19 cellular contexts compared by ENCODE assay signal in genomic region chr6:137739544-137739943, GRCh38.
"Had no signal": no experiment of that assay in that cellular context is flagged by ENCODE, and none has a peak within 500 bp of the region (broad histone marks: within the 10 kb centered on the region; RNA-seq: fewer than 3 reads in every experiment).

No MANE protein-coding gene starts in this region.

- DNase-seq: cortex of kidney; midbrain; naive thymus-derived CD4-positive, alpha-beta T cell; occipital lobe; stimulated activated CD4-positive, alpha-beta T cell treated with anti-CD3 and anti-CD28 coated beads, Interleukin-12 subunit alpha, Interleukin-12 subunit beta, amount 100 ng/mL, for 4 hours; stimulated activated CD4-positive, alpha-beta T cell treated with anti-CD3 and anti-CD28 coated beads, Interleukin-1b, Interleukin-23, amount 100 ng/mL, for 48 hours; stimulated activated CD4-positive, alpha-beta T cell treated with anti-CD3 and anti-CD28 coated beads, Interleukin-4, amount 100 ng/mL, for 1 hour; stimulated activated CD8-positive, alpha-beta memory T cell treated with anti-CD3 and anti-CD28 coated beads, Interleukin-4, amount 100 ng/mL, for 48 hours; stimulated activated naive CD4-positive, alpha-beta T cell; stimulated activated naive CD8-positive, alpha-beta T cell treated with anti-CD3 and anti-CD28 coated beads, Interleukin-15, amount 100 ng/mL, for 72 hours; transverse colon had no signal

- H3K4me3 Mint-ChIP-seq: memory B cell; naive thymus-derived CD4-positive, alpha-beta T cell; nephron; stimulated activated naive CD8-positive, alpha-beta T cell treated with anti-CD3 and anti-CD28 coated beads, Interleukin-15, amount 100 ng/mL, for 72 hours had no signal

- ATAC-seq: naive thymus-derived CD4-positive, alpha-beta T cell; stimulated activated naive CD8-positive, alpha-beta T cell treated with anti-CD3 and anti-CD28 coated beads, Interleukin-15, amount 100 ng/mL, for 72 hours had no signal

- H3K9me3 ChIP-seq: suprapubic skin, transverse colon, vagina had no signal

- H3K27ac ChIP-seq: parathyroid adenoma, suprapubic skin, transverse colon, vagina had no signal

- H3K4me1 ChIP-seq: parathyroid adenoma, suprapubic skin, vagina had no signal

- H3K27me3 ChIP-seq: suprapubic skin, transverse colon, vagina had no signal

- H3K36me3 ChIP-seq: suprapubic skin, transverse colon, vagina had no signal

- H3K27ac Mint-ChIP-seq: memory B cell; naive thymus-derived CD4-positive, alpha-beta T cell; progenitor cell of endocrine pancreas; stimulated activated naive CD8-positive, alpha-beta T cell treated with anti-CD3 and anti-CD28 coated beads, Interleukin-15, amount 100 ng/mL, for 72 hours had no signal

- H3K4me3 ChIP-seq: lung, smooth muscle cell, suprapubic skin, transverse colon, vagina had no signal

- H3K36me3 Mint-ChIP-seq: memory B cell had no signal

- H3K9me3 Mint-ChIP-seq: nephron; stimulated activated naive CD8-positive, alpha-beta T cell treated with anti-CD3 and anti-CD28 coated beads, Interleukin-15, amount 100 ng/mL, for 72 hours had no signal
